In the genomic region with DNA sequence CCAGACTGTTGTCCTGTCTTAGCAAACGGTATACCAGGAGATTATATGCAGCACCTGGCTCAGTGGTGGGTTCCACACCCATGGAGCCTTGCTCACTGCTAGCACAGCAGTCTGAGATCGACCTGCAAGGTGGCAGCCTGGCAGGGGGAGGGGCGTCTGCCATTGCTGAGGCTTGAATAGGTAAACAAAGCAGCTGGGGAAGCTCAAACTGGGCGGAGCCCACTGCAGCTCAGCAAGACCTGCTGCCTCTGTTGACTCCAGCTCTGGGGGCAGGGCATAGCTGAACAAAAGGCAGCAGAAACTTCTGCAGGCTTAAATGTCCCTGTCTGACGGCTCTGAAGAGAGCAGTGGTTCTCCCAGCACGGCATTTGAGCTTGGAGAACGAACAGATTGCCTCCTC, we compare ENCODE assay signal across 8 cellular contexts.
A peak's percentile ranks its signal among the peaks of the same experiment; 100 is the strongest.
DNase-seq lines count a peak whose midpoint lies in the region; TF ChIP-seq lines count a peak whose summit lies in the region.
"Not testable (repeated sequence)": the region's sequence is repeated elsewhere in the genome, so short reads cannot be mapped to it uniquely, and the experiment has no call there.

No MANE protein-coding gene starts in this region.

- intact Hi-C loops in OCI-LY7 (cut with micrococcal nuclease; ENCODE audit: unreplicated experiment), result not testable (repeated sequence)

- H3K4me1 ChIP-seq in H9 (ENCODE audit: insufficient read depth, low read length); OCI-LY7 (ENCODE audit: insufficient read depth, low read length, poor library complexity, severe bottlenecking); hepatocyte (ENCODE audit: insufficient read depth): not testable (repeated sequence)

- H2BK120ac ChIP-seq in H9 (ENCODE audit: low read depth, low read length, poor library complexity, severe bottlenecking), result not testable (repeated sequence)

- not testable (repeated sequence) for H3K23ac ChIP-seq in H9 (ENCODE audit: insufficient read length, low read depth, low read length)

- H3K27ac Mint-ChIP-seq in H9, result not testable (repeated sequence)

- peaks cover 12% of the 10 kb centered on the region for H3K27me3 Mint-ChIP-seq in H9 (ENCODE audit: low read depth)

- not testable (repeated sequence) for H4K5ac ChIP-seq in H9 (ENCODE audit: insufficient read length, low read depth, low read length)

- not testable (repeated sequence) for H3K18ac ChIP-seq in H9 (ENCODE audit: insufficient read length, low read depth, low read length)

- H4K20me1 ChIP-seq in H9 (ENCODE audit: control insufficient read depth, insufficient read depth, insufficient read length); OCI-LY7 (ENCODE audit: insufficient read depth, low read length); hepatocyte (ENCODE audit: insufficient read depth, poor library complexity, severe bottlenecking): not testable (repeated sequence)

- H3K79me2 ChIP-seq in H9 (ENCODE audit: insufficient read depth, low read length); OCI-LY7 (ENCODE audit: insufficient read depth, low read depth, low read length); hepatocyte: not testable (repeated sequence)

- TF ChIP-seq CTCF in H9 (conservative IDR thresholded peaks at IDR 0.05); OCI-LY7 (conservative IDR thresholded peaks at IDR 0.05; ENCODE audit: low read length); hepatocyte (IDR thresholded peaks at IDR 0.05; ENCODE audit: poor library complexity): not testable (repeated sequence)

- not testable (repeated sequence) for H3K4me1 Mint-ChIP-seq in H9

- not testable (repeated sequence) for H3K27me3 ChIP-seq in H9 (ENCODE audit: insufficient read depth, low read length); hepatocyte

- not testable (repeated sequence) for H3K9ac ChIP-seq in H9 (ENCODE audit: extremely low read depth, insufficient read length, low read length)

- H3K23me2 ChIP-seq in H9 (ENCODE audit: insufficient read length, low read depth, low read length, poor library complexity, severe bottlenecking), result not testable (repeated sequence)

- not testable (repeated sequence) for H3K4me3 ChIP-seq in OCI-LY7 (ENCODE audit: low read depth, low read length, poor library complexity, severe bottlenecking); hepatocyte

- not testable (repeated sequence) for H3K56ac ChIP-seq in H9 (ENCODE audit: insufficient read length, low read depth, low read length)

- H4K91ac ChIP-seq in H9 (ENCODE audit: insufficient read length, low read depth, low read length), result not testable (repeated sequence)

- not testable (repeated sequence) for H3K4me3 Mint-ChIP-seq in H9

- no CpG with 5 or more reads among the region's 7 CpGs for WGBS in H9 (ENCODE audit: extremely low coverage, insufficient read length, low lambda C conversion rate)
- WGBS in hepatocyte (ENCODE audit: low lambda C conversion rate, missing lambda C conversion rate), result 61% methylated on average over 7 of the region's 7 CpGs

- H3K27ac ChIP-seq in H9 (ENCODE audit: insufficient read length, low read depth, low read length); OCI-LY7 (ENCODE audit: low read depth, low read length, poor library complexity, severe bottlenecking); hepatocyte: not testable (repeated sequence)

- H2AK5ac ChIP-seq in H9 (ENCODE audit: insufficient read length, low read length), result not testable (repeated sequence)

- H3K36me3 ChIP-seq in OCI-LY7 (ENCODE audit: insufficient read depth, low read length); hepatocyte (replicated peaks; ENCODE audit: insufficient read depth, low read depth): not testable (repeated sequence)

- DNase-seq in DMS 273 (lab: John Stamatoyannopoulos, UW; ENCODE audit: unreplicated experiment), result peak; percentile 31
- peak; percentile 82 for DNase-seq in H9
- DNase-seq in NCI-H2081 treated with DMSO at 0.1 percent for 48 hours (lab: John Stamatoyannopoulos, UW), result peak; percentile 5
- peak; percentile 79 for DNase-seq in NCI-H345 (lab: John Stamatoyannopoulos, UW)
- DNase-seq in NCI-H748 (lab: John Stamatoyannopoulos, UW; ENCODE audit: unreplicated experiment), result peak; percentile 87
- DNase-seq in OCI-LY7 (ENCODE audit: low spot score), result peak; percentile 8
- DNase-seq in hepatocyte (ENCODE audit: low spot score), result peak; percentile 16
- DNase-seq in ureter (ENCODE audit: low spot score), result peak; percentile 42

- CTCF ChIA-PET in OCI-LY7 (lab: Charles Lee; ENCODE audit: unreplicated experiment), result not testable (repeated sequence)

- H3K9me2 ChIP-seq in OCI-LY7 (ENCODE audit: insufficient read depth, low read length); hepatocyte (replicated peaks; ENCODE audit: insufficient read depth): not testable (repeated sequence)

- not testable (repeated sequence) for BruUV-seq in OCI-LY7 (replicated peaks; lab: Mats Ljungman, UMichigan)

- H2BK12ac ChIP-seq in H9 (ENCODE audit: insufficient read length, low read depth, low read length), result not testable (repeated sequence)

- peaks cover 6 to 21% (median 11%) of the 10 kb centered on the region in 3 experiments; a peak in 4 of 7 replicates for H3K36me3 Mint-ChIP-seq in H9 (ENCODE audit: insufficient read depth in 1 of 3, low read depth in 3 of 3)

- not testable (repeated sequence) for H3K4me2 ChIP-seq in H9 (ENCODE audit: insufficient read depth, insufficient read length, low read length); hepatocyte
- 0 out of 2 replicates have a peak overlapping the region, but pooled peaks have one; percentile 12 for H3K4me2 ChIP-seq in OCI-LY7 (ENCODE audit: low read length)

- H3K14ac ChIP-seq in H9 (ENCODE audit: insufficient read depth, low read length), result not testable (repeated sequence)

- not testable (repeated sequence) for H2BK15ac ChIP-seq in H9 (ENCODE audit: low read depth, low read length)

- not testable (repeated sequence) for H2BK5ac ChIP-seq in H9 (ENCODE audit: insufficient read length, low read length)

- H2BK20ac ChIP-seq in H9 (ENCODE audit: low read depth, low read length, poor library complexity, severe bottlenecking), result not testable (repeated sequence)

- H3K9me3 Mint-ChIP-seq in H9, result peaks cover 22 to 25% of the 10 kb centered on the region in 2 experiments; a peak in 4 of 5 replicates

- not testable (repeated sequence) for H3K9me3 ChIP-seq in H9 (ENCODE audit: control insufficient read depth, low read depth, low read length); OCI-LY7 (ENCODE audit: low read length); hepatocyte (ENCODE audit: low read depth)

- POLR2A ChIA-PET in OCI-LY7 (lab: Charles Lee), result not testable (repeated sequence)

- H2AFZ ChIP-seq in H9 (ENCODE audit: low read length); OCI-LY7 (ENCODE audit: low read length); hepatocyte: not testable (repeated sequence)

- not testable (repeated sequence) for H3K79me1 ChIP-seq in H9 (ENCODE audit: insufficient read depth, low read depth, low read length, poor library complexity, severe bottlenecking)

- H4K8ac ChIP-seq in H9 (replicated peaks; ENCODE audit: insufficient read length, low read depth, low read length), result not testable (repeated sequence)

- H3K4ac ChIP-seq in H9 (ENCODE audit: low read depth, low read length), result not testable (repeated sequence)

- H3T11ph ChIP-seq in H9 (ENCODE audit: low read length), result not testable (repeated sequence)

Comparison
In these comparisons a context has a peak if more than half of its experiments do, and no peak if none do; other contexts are left out.
1. DNase-seq: peak in every context shown above with its lines; median percentile 87 in NCI-H748; 82 in H9; 79 in NCI-H345; 42 in ureter; 31 in DMS 273; 16 in hepatocyte; 8 in OCI-LY7; 5 in NCI-H2081 treated with DMSO at 0.1 percent for 48 hours.